Comparison of ENCODE assay signal across 11 cellular contexts in the genomic region with DNA sequence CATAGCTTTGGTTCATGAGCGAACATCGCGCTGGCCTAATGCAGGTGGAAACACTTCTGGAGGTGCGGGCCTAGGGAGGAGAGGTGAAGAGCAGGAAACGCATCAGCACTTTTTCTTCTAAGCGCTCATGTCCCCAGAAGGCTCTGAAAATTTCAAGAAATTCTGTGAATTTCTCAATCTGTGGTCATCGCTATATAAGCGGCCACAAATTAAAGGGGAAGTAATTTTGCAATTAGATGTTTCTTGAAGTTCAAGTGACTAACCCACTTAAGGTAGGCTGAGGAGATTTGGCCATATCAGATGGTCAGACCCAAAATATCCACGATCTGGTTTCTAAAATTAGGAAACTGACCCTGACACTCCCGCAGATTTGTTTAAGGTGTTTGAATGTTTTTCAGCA. TPM values are rescaled to one million over a fixed set of nuclear protein-coding genes. Genes with fewer than 3 reads are reported as not detected.
A peak's percentile ranks its signal among the peaks of the same experiment; 100 is the strongest.
DNase-seq lines count a peak whose midpoint lies in the region; ATAC-seq and TF ChIP-seq lines count a peak whose summit lies in the region.
"Had no signal": no experiment of that assay in that cellular context is flagged by ENCODE, and none has a peak within 500 bp of the region (broad histone marks: within the 10 kb centered on the region; RNA-seq: fewer than 3 reads in every experiment).

No MANE protein-coding gene starts in this region.

- TF ChIP-seq CTCF in MCF 10A (IDR thresholded peaks at IDR 0.05; ENCODE audit: unreplicated experiment) (no peak), breast epithelium (IDR thresholded peaks at IDR 0.05) (no peak), spleen (IDR thresholded peaks at IDR 0.05 in 8 of 11, conservative IDR thresholded peaks at IDR 0.05 in 3 of 11) (no peak), omental fat pad (IDR thresholded peaks at IDR 0.05) (no peak)

- no peak for ATAC-seq in omental fat pad (ENCODE audit: low FRiP score)
- ATAC-seq in HG02678 (IDR thresholded peaks at IDR 0.05; ENCODE audit: unreplicated experiment), result no peak
- ATAC-seq: gastrocnemius medialis had no signal

- no peaks in the 10 kb centered on the region for H3K27me3 ChIP-seq in breast epithelium
- no peaks in the 10 kb centered on the region for H3K27me3 ChIP-seq in iPS-20b (ENCODE audit: insufficient read depth, low read length)
- no peaks in the 10 kb centered on the region for H3K27me3 ChIP-seq in spleen (replicated peaks in 1 of 7)
- H3K27me3 ChIP-seq: gastrocnemius medialis had no signal

- peak overlapping the region; percentile 0; the same call in 1 of the 2 replicates for H3K9ac ChIP-seq in iPS-20b (ENCODE audit: low read depth, low read length)

- BruUV-seq in MCF 10A (replicated peaks; lab: Mats Ljungman, UMichigan), result no TSS peak

- 49 to 78% (median 60%) methylated on average over 10 of the region's 10 CpGs for WGBS in spleen, 5 donors

- POLR2A ChIA-PET in MCF 10A (lab: Yijun Ruan, JAX), result interaction anchor here (0.9 to 6.5 kb wide), 16 partner anchors 9 to 302 kb away, joined by 3 to 87 read pairs (median 4); a partner anchor contains a TSS

- H3K27me3 Mint-ChIP-seq in MCF 10A (ENCODE audit: insufficient read depth, unreplicated experiment), result no peaks in the 10 kb centered on the region

- no peaks in the 10 kb centered on the region for H3K36me3 ChIP-seq in breast epithelium
- H3K36me3 ChIP-seq in iPS-20b (ENCODE audit: insufficient read depth, low read depth, low read length), result no peaks in the 10 kb centered on the region
- no peaks in the 10 kb centered on the region for H3K36me3 ChIP-seq in spleen
- H3K36me3 ChIP-seq: gastrocnemius medialis had no signal

- H3K9me3 ChIP-seq in breast epithelium (no peaks in the 10 kb centered on the region), iPS-20b (ENCODE audit: insufficient read depth, low read depth, low read length) (no peaks in the 10 kb centered on the region), spleen (no peaks in the 10 kb centered on the region)
- H3K9me3 ChIP-seq: gastrocnemius medialis had no signal

- peak overlapping the region; percentile 35 for H3K4me3 Mint-ChIP-seq in MCF 10A (ENCODE audit: unreplicated experiment)

- DNase-seq in MCF 10A (ENCODE audit: unreplicated experiment), result peak; percentile 32
- no peak for DNase-seq in breast epithelium (ENCODE audit: low spot score in 2 of 2)
- DNase-seq in SIG-M5 (lab: John Stamatoyannopoulos, UW), result peak; percentile 73
- DNase-seq in spleen, result no peak
- no peak for DNase-seq in omental fat pad (ENCODE audit: low spot score)
- no peak for DNase-seq in NCI-H2081 treated with DMSO at 0.1 percent for 48 hours (lab: John Stamatoyannopoulos, UW)
- DNase-seq: gastrocnemius medialis, NCI-H345, SHP77 treated with DMSO at 0.1 percent for 48 hours had no signal

- intact Hi-C loops in MCF 10A (cut with micrococcal nuclease), result no loop called here
- intact Hi-C loops in breast epithelium (cut with DNase I; ENCODE audit: low total_unique reads), result no loop called here
- intact Hi-C loops in spleen (cut with DNase I; ENCODE audit: low total_unique reads), result no loop called here

- CTCF ChIA-PET in MCF 10A (lab: Yijun Ruan, JAX), result interaction anchor here (1.1 to 2.5 kb wide), 5 partner anchors 11 to 268 kb away, joined by 5 to 11 read pairs (median 6); a partner anchor contains a TSS

- H3K4me1 ChIP-seq in breast epithelium (no peaks in the 10 kb centered on the region), iPS-20b (ENCODE audit: insufficient read depth, low read length) (peaks cover 9% of the 10 kb centered on the region; the same call in 1 of the 2 replicates), spleen (peaks cover 0 to 23% (median 0%) of the 10 kb centered on the region in 6 donors)
- H3K4me1 ChIP-seq: gastrocnemius medialis had no signal

- H3K36me3 Mint-ChIP-seq in MCF 10A (ENCODE audit: insufficient read depth, unreplicated experiment), result no peaks in the 10 kb centered on the region

- H3K27ac ChIP-seq in breast epithelium (no peak overlapping the region), iPS-20b (ENCODE audit: low read length) (no peak overlapping the region), spleen (peak overlapping the region in 7 of 8 donors; percentile 72 to 92 (median 83))
- H3K27ac ChIP-seq: gastrocnemius medialis had no signal

- H3K4me3 ChIP-seq in breast epithelium, result no peak overlapping the region
- no peak overlapping the region for H3K4me3 ChIP-seq in iPS-20b (ENCODE audit: low read length)
- H3K4me3 ChIP-seq in spleen, result peak overlapping the region in 1 of 8 donors; percentile 49
- H3K4me3 ChIP-seq: gastrocnemius medialis had no signal

- TF ChIP-seq POLR2A in breast epithelium (IDR thresholded peaks at IDR 0.05), result no peak
- TF ChIP-seq POLR2A in spleen (IDR thresholded peaks at IDR 0.05), result no peak

- H3K9me3 Mint-ChIP-seq in MCF 10A (ENCODE audit: unreplicated experiment), result no peaks in the 10 kb centered on the region

- peaks cover 11% of the 10 kb centered on the region for H3K4me1 Mint-ChIP-seq in MCF 10A (ENCODE audit: insufficient read depth, unreplicated experiment)

- peak overlapping the region; percentile 76 for H3K27ac Mint-ChIP-seq in MCF 10A (ENCODE audit: low read depth, unreplicated experiment)

RNA-seq across cellular contexts. Expression of a gene that starts 16.7 kb away (rescaled TPM):
- total RNA-seq in MCF 10A (2022), result 47.7 and 59.9 TPM in 2 replicates
- 10 to 100 TPM; 12.8 to 34.0 (median 16.5) TPM for total RNA-seq in breast epithelium
- total RNA-seq in spleen, result 10 to 100 TPM; 31.6 to 54.7 (median 38.5) TPM
- polyA plus RNA-seq in spleen, result 1 to 10 TPM; 5.3 to 7.2 (median 5.4) TPM
- 10 to 100 TPM in 3 of 4 donors, 1 to 10 TPM in 1; 9.4 to 56.6 (median 12.3) TPM for total RNA-seq in omental fat pad

Comparison
In these comparisons a context has a peak if more than half of its experiments do, and no peak if none do; other contexts are left out.
1. DNase-seq: peak in MCF 10A (single experiment) and SIG-M5 (single experiment); none in breast epithelium (0 of 2), spleen (single experiment), omental fat pad (single experiment) and NCI-H2081 treated with DMSO at 0.1 percent for 48 hours (single experiment).
2. H3K27ac ChIP-seq: peak in spleen (7 of 8); none in breast epithelium (0 of 2) and iPS-20b (single experiment).